Comparison of ENCODE assay signal across 8 cellular contexts in genomic region chr9:113221003-113221799, GRCh38. TPM values are rescaled to one million over a fixed set of nuclear protein-coding genes. Genes with fewer than 3 reads are reported as not detected.
A peak's percentile ranks its signal among the peaks of the same experiment; 100 is the strongest.
DNase-seq lines count a peak whose midpoint lies in the region; ATAC-seq lines count a peak whose summit lies in the region.

TSS of gene FKBP15 (minus strand) at chr9:113221277. CDS start at chr9:113221243, 34 bp downstream.
TSS of gene SLC31A1 (plus strand) at chr9:113221544. CDS start at chr9:113256149, 34,605 bp downstream.

- H3K4me1 Mint-ChIP-seq in CD8-positive, alpha-beta memory T cell: peaks cover 39 to 65% (median 55%) of the 10 kb centered on the region in 3 donors
- peaks cover 23 to 52% of the 10 kb centered on the region in 2 donors for H3K4me1 Mint-ChIP-seq in effector memory CD8-positive, alpha-beta T cell (ENCODE audit: low read depth in 2 of 2)
- H3K4me1 Mint-ChIP-seq in memory B cell: peaks cover 19% of the 10 kb centered on the region

- POLR2A ChIA-PET in CD8-positive, alpha-beta memory T cell (lab: Charles Lee): interaction anchor here (0.7 to 1.9 kb wide), 8 partner anchors 11 to 189 kb away, joined by 3 to 6 read pairs (median 4); partner anchors contain the start of genes C9orf43, CDC26, POLE3 and PRPF4

- no peaks in the 10 kb centered on the region for H3K27me3 Mint-ChIP-seq in CD8-positive, alpha-beta memory T cell
- H3K27me3 Mint-ChIP-seq in effector memory CD8-positive, alpha-beta T cell: no peaks in the 10 kb centered on the region
- no peaks in the 10 kb centered on the region for H3K27me3 Mint-ChIP-seq in memory B cell

- no peaks in the 10 kb centered on the region for H3K27me3 ChIP-seq in CD8-positive, alpha-beta memory T cell (ENCODE audit: insufficient read depth, low read length, poor library complexity, severe bottlenecking)

- peak within 1 kb of the TSS; percentile 96 for H3K4me3 ChIP-seq in CD8-positive, alpha-beta memory T cell (ENCODE audit: low read length)

- peaks cover 34% of the 10 kb centered on the region for H3K4me1 ChIP-seq in CD8-positive, alpha-beta memory T cell (ENCODE audit: insufficient read depth, low read length)

- H3K9me3 ChIP-seq in CD8-positive, alpha-beta memory T cell (ENCODE audit: low read length): no peaks in the 10 kb centered on the region

- H3K4me3 Mint-ChIP-seq in CD8-positive, alpha-beta memory T cell: peak within 1 kb of the TSS; percentile 93 to 99 (median 95)
- H3K4me3 Mint-ChIP-seq in effector memory CD8-positive, alpha-beta T cell: peak within 1 kb of the TSS; percentile 95 to 97
- H3K4me3 Mint-ChIP-seq in memory B cell: peak within 1 kb of the TSS; percentile 96

- peaks cover 0 to 16% (median 0%) of the 10 kb centered on the region in 3 donors for H3K36me3 Mint-ChIP-seq in CD8-positive, alpha-beta memory T cell
- peaks cover 27% of the 10 kb centered on the region for H3K36me3 Mint-ChIP-seq in effector memory CD8-positive, alpha-beta T cell (ENCODE audit: insufficient read depth)
- H3K36me3 Mint-ChIP-seq in memory B cell: peaks cover 4% of the 10 kb centered on the region

- H3K36me3 ChIP-seq in CD8-positive, alpha-beta memory T cell (ENCODE audit: insufficient read depth, low read length): no peaks in the 10 kb centered on the region

- no peaks in the 10 kb centered on the region for H3K9me3 Mint-ChIP-seq in CD8-positive, alpha-beta memory T cell
- H3K9me3 Mint-ChIP-seq in effector memory CD8-positive, alpha-beta T cell: no peaks in the 10 kb centered on the region
- no peaks in the 10 kb centered on the region for H3K9me3 Mint-ChIP-seq in memory B cell

- CTCF ChIA-PET in CD8-positive, alpha-beta memory T cell (lab: Charles Lee): interaction anchor here (0.8 to 3.3 kb wide), 7 partner anchors 11 to 435 kb away, joined by 3 to 19 read pairs (median 3); partner anchors contain the start of genes CDC26, PRPF4 and SLC31A2

- H3K27ac Mint-ChIP-seq in CD8-positive, alpha-beta memory T cell: peak within 1 kb of the TSS; percentile 91 to 100 (median 96)
- peak within 1 kb of the TSS; percentile 95 to 98 for H3K27ac Mint-ChIP-seq in effector memory CD8-positive, alpha-beta T cell
- H3K27ac Mint-ChIP-seq in memory B cell: peak within 1 kb of the TSS; percentile 90

- ATAC-seq in GM19468 (IDR thresholded peaks at IDR 0.05; ENCODE audit: extremely low read depth, unreplicated experiment) (peak; percentile 88), memory B cell (ENCODE audit: low read depth) (peak; percentile 96)
- peak; percentile 95 for ATAC-seq in effector memory CD8-positive, alpha-beta T cell (replicated peaks)

- peak within 1 kb of the TSS; percentile 91 for H3K27ac ChIP-seq in CD8-positive, alpha-beta memory T cell (ENCODE audit: low read depth, low read length)

- peak; percentile 95 to 97 (median 97) for DNase-seq in CD8-positive, alpha-beta memory T cell
- peak; percentile 91 for DNase-seq in HS-5 (ENCODE audit: low read depth)
- peak; percentile 92 for DNase-seq in NK-92 treated with Interleukin-12 subunit alpha and Interleukin-12 subunit beta, amount 100 ng/mL, for 24 hours (lab: John Stamatoyannopoulos, UW)
- DNase-seq in activated CD8-positive, alpha-beta memory T cell treated with anti-CD3 and anti-CD28 coated beads for 4 hours (ENCODE audit: low read depth in 2 of 2): peak; percentile 93 to 95
- peak; percentile 94 to 96 (median 95) for DNase-seq in effector memory CD8-positive, alpha-beta T cell
- peak; percentile 93 to 94 for DNase-seq in memory B cell (ENCODE audit: low spot score in 2 of 2)
- DNase-seq in stimulated activated CD8-positive, alpha-beta memory T cell treated with anti-CD3 and anti-CD28 coated beads, Interleukin-12 subunit alpha, Interleukin-12 subunit beta, amount 100 ng/mL, for 24 hours (ENCODE audit: extremely low read depth): peak; percentile 86

RNA-seq across cellular contexts. Expression of gene FKBP15, which starts in this region (rescaled TPM):
- 10 to 100 TPM; 29.8 to 30.7 TPM for total RNA-seq in CD8-positive, alpha-beta memory T cell
- 17.7 TPM for polyA plus RNA-seq in CD8-positive, alpha-beta memory T cell

RNA-seq across cellular contexts. Expression of gene SLC31A1, which starts in this region (rescaled TPM):
- 10 to 100 TPM; 13.7 to 15.1 TPM for total RNA-seq in CD8-positive, alpha-beta memory T cell
- 3.4 TPM for polyA plus RNA-seq in CD8-positive, alpha-beta memory T cell

Comparison
In these comparisons a context has a peak if more than half of its experiments do, and no peak if none do; other contexts are left out.
1. Peak in every context shown above with its lines: DNase-seq, ATAC-seq, H3K4me3 ChIP-seq and H3K27ac ChIP-seq.